7 cellular contexts compared by ENCODE assay signal in the genomic region with DNA sequence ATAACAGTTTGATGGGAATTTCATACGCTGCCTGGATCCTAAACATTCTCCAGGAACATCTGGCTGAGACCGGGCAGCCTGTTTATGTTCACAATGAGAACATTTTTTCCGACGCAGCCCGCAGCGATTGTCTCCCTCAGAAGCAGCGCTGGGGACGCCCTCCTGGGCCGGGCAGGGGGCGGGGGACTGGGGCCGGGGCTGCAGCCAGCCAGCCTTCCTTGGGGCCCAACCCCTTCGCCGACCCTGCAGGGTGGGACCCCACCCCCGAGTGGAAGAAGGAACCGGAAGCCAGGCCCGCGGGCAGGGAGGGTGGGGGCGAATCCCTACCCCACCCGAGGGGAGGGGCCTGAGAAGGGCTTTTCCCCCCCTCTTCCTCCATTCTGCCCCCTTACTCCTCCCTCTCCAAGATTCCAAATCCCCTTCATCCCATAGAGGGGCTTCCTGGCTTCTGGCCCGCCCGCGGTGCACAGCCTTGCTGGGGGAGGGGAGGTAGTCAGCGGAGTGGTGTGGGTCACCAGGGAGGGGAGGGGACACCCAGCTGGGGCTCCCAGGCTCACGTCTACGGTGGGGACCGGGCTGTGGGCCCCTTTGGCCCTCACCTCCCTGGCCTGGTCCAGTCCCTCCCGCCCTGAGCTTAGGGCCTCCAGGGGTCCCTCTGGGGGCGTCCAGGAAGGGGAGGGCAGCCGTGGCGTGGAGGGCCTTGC.
DNase-seq lines count a peak whose midpoint lies in the region; TF ChIP-seq lines count a peak whose summit lies in the region.

No MANE protein-coding gene starts in this region.

- H4K20me1 ChIP-seq in Karpas-422 (ENCODE audit: insufficient read depth, low read depth, low read length): no peaks in the 10 kb centered on the region

- H3K36me3 Mint-ChIP-seq in T-helper 2 cell treated with Interferon-gamma antibody and Interleukin-4, amounts not matched to agents 5 μg/mL and 100 μg/mL, for 36 hours (ENCODE audit: low read depth): no peaks in the 10 kb centered on the region

- H3K4me3 Mint-ChIP-seq in T-helper 2 cell treated with Interferon-gamma antibody and Interleukin-4, amounts not matched to agents 5 μg/mL and 100 μg/mL, for 36 hours: no peak overlapping the region

- no peak overlapping the region for H3K9ac ChIP-seq in Karpas-422 (ENCODE audit: low read length)

- no peak for TF ChIP-seq CTCF in left ventricle myocardium inferior (IDR thresholded peaks at IDR 0.05; ENCODE audit: borderline replicate concordance)

- H3K9me3 ChIP-seq in Karpas-422 (ENCODE audit: low read length): no peaks in the 10 kb centered on the region
- H3K9me3 ChIP-seq in left ventricle myocardium inferior (replicated peaks): no peaks in the 10 kb centered on the region

- H3K27ac Mint-ChIP-seq in T-helper 2 cell treated with Interferon-gamma antibody and Interleukin-4, amounts not matched to agents 5 μg/mL and 100 μg/mL, for 36 hours: no peak overlapping the region

- H3K4me3 ChIP-seq in Karpas-422 (ENCODE audit: low read length) (no peak overlapping the region), left ventricle myocardium inferior (peak overlapping the region; percentile 70)

- H3K4me1 Mint-ChIP-seq in T-helper 2 cell treated with Interferon-gamma antibody and Interleukin-4, amounts not matched to agents 5 μg/mL and 100 μg/mL, for 36 hours (ENCODE audit: low read depth): peaks cover 4% of the 10 kb centered on the region

- intact Hi-C loops in left ventricle myocardium inferior (cut with micrococcal nuclease): no loop called here

- no peaks in the 10 kb centered on the region for H3K27me3 Mint-ChIP-seq in T-helper 2 cell treated with Interferon-gamma antibody and Interleukin-4, amounts not matched to agents 5 μg/mL and 100 μg/mL, for 36 hours (ENCODE audit: low read depth)

- H2AFZ ChIP-seq in Karpas-422 (ENCODE audit: low read length): no peak overlapping the region

- no peaks in the 10 kb centered on the region for H3K9me2 ChIP-seq in Karpas-422 (replicated peaks; ENCODE audit: insufficient read depth, low read length)

- H3K27me3 ChIP-seq in Karpas-422 (ENCODE audit: low read length) (no peaks in the 10 kb centered on the region), left ventricle myocardium inferior (ENCODE audit: low read depth) (peaks cover 24% of the 10 kb centered on the region)

- H3K79me2 ChIP-seq in Karpas-422 (ENCODE audit: low read length): no peaks in the 10 kb centered on the region

- H3K27ac ChIP-seq in Karpas-422 (ENCODE audit: low read length) (no peak overlapping the region), left ventricle myocardium inferior (replicated peaks) (peak overlapping the region; percentile 94)

- H3K4me2 ChIP-seq in Karpas-422 (ENCODE audit: low read depth, low read length, poor library complexity, severe bottlenecking): no peak overlapping the region

- H3K4me1 ChIP-seq in Karpas-422 (ENCODE audit: low read length) (no peaks in the 10 kb centered on the region), left ventricle myocardium inferior (peaks cover 29% of the 10 kb centered on the region)

- H3K36me3 ChIP-seq in Karpas-422 (ENCODE audit: insufficient read depth, low read length) (no peaks in the 10 kb centered on the region), left ventricle myocardium inferior (no peaks in the 10 kb centered on the region)

- peak; percentile 2 for DNase-seq in Karpas-422
- DNase-seq in activated effector memory CD4-positive, alpha-beta T cell treated with Interleukin-2 at 50 U/mL for 16 hours: peak; percentile 31
- peak; percentile 83 for DNase-seq in left ventricle myocardium inferior
- peak; percentile 59 for DNase-seq in retina
- DNase-seq in T-helper 2 cell treated with Interferon-gamma antibody and Interleukin-4, amounts not matched to agents 5 μg/mL and 100 μg/mL, for 36 hours (ENCODE audit: low spot score): no peak
- DNase-seq in NK-92 (lab: John Stamatoyannopoulos, UW; ENCODE audit: unreplicated experiment): no peak
- DNase-seq in NCI-H2029 (lab: John Stamatoyannopoulos, UW): no peak

- no peaks in the 10 kb centered on the region for H3K9me3 Mint-ChIP-seq in T-helper 2 cell treated with Interferon-gamma antibody and Interleukin-4, amounts not matched to agents 5 μg/mL and 100 μg/mL, for 36 hours

Comparison
In these comparisons a context has a peak if more than half of its experiments do, and no peak if none do; other contexts are left out.
1. DNase-seq: peak in Karpas-422 (single experiment), activated effector memory CD4-positive, alpha-beta T cell treated with Interleukin-2 at 50 U/mL for 16 hours (single experiment), left ventricle myocardium inferior (single experiment) and retina (single experiment); none in T-helper 2 cell treated with Interferon-gamma antibody and Interleukin-4, amounts not matched to agents 5 μg/mL and 100 μg/mL, for 36 hours (single experiment), NK-92 (single experiment) and NCI-H2029 (single experiment).